Comparison of ENCODE assay signal across 23 cellular contexts in the genomic region with DNA sequence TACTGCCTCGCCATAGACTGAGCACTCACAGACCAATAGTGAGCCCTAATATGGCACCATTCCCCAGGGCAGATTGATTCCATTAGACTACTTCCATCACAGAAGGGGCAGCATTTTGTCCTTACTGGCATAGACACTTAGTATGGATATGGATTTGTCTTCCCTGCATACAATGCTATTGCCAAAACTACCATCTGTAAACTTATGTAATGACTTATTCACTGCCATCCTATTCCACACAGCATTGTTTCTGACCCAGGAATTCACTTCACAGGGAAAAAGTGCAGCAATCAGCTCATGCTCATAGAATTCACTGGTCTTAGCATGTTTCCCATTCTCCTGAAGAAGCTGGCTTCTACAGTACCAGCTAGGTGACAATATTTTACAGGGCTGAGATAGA.
"Had no signal": no experiment of that assay in that cellular context is flagged by ENCODE, and none has a peak within 500 bp of the region (broad histone marks: within the 10 kb centered on the region; RNA-seq: fewer than 3 reads in every experiment).

No MANE protein-coding gene starts in this region.

- H3K27ac ChIP-seq: coronary artery, gastroesophageal sphincter, heart right ventricle had no signal

- H3K36me3 ChIP-seq: gastroesophageal sphincter, heart right ventricle had no signal

- H3K4me3 ChIP-seq: coronary artery, dorsolateral prefrontal cortex, gastroesophageal sphincter, heart right ventricle had no signal

- DNase-seq: activated CD4-positive, alpha-beta memory T cell treated with anti-CD3 and anti-CD28 coated beads for 36 hours; activated CD4-positive, alpha-beta T cell treated with anti-CD3 and anti-CD28 coated beads for 36 hours; activated CD4-positive, alpha-beta T cell treated with anti-CD3 and anti-CD28 coated beads, Interleukin-2, amount 10 ng/mL, durations not matched to agents 24 days and 14 days; activated CD4-positive, CD25-positive, alpha-beta regulatory T cell; activated CD4-positive, CD25-positive, alpha-beta regulatory T cell treated with anti-CD3 and anti-CD28 coated beads, Interleukin-2, amount 50 U/mL, for 72 hours; activated CD8-positive, alpha-beta memory T cell treated with anti-CD3 and anti-CD28 coated beads, Interleukin-2, amount 10 ng/mL, durations not matched to agents 7 days and 5 days; activated CD8-positive, alpha-beta memory T cell treated with anti-CD3 and anti-CD28 coated beads, Interleukin-2, amount 50 U/mL, for 4 hours; activated CD8-positive, alpha-beta T cell treated with anti-CD3 and anti-CD28 coated beads, Interleukin-2, amount 10 ng/mL, durations not matched to agents 7 days and 5 days; activated effector memory CD4-positive, alpha-beta T cell treated with anti-CD3 and anti-CD28 coated beads, Interleukin-2, amount 50 U/mL, for 16 hours; activated naive CD4-positive, alpha-beta T cell treated with anti-CD3 and anti-CD28 coated beads for 36 hours; activated naive CD8-positive, alpha-beta T cell treated with anti-CD3 and anti-CD28 coated beads for 36 hours; activated naive CD8-positive, alpha-beta T cell treated with anti-CD3 and anti-CD28 coated beads, Interleukin-2, amount 50 U/mL, for 24 hours; activated T-cell treated with anti-CD3 and anti-CD28 coated beads, Interleukin-2, amount 50 U/mL, for 1 hour; activated T-cell treated with anti-CD3 and anti-CD28 coated beads, Interleukin-2, amount 50 U/mL, for 48 hours; cerebellar nuclear complex; dorsolateral prefrontal cortex; effector memory CD4-positive, alpha-beta T cell; endodermal cell; heart right ventricle; T-helper 2 cell had no signal

- H3K9me3 ChIP-seq: gastroesophageal sphincter, heart right ventricle had no signal

- ATAC-seq: activated CD4-positive, alpha-beta T cell treated with anti-CD3 and anti-CD28 coated beads for 36 hours; activated CD8-positive, alpha-beta memory T cell treated with anti-CD3 and anti-CD28 coated beads, Interleukin-2, amount 10 ng/mL, durations not matched to agents 7 days and 5 days; activated CD8-positive, alpha-beta T cell treated with anti-CD3 and anti-CD28 coated beads, Interleukin-2, amount 10 ng/mL, durations not matched to agents 7 days and 5 days; activated naive CD8-positive, alpha-beta T cell treated with anti-CD3 and anti-CD28 coated beads, Interleukin-2, amount 50 U/mL, for 24 hours; gastroesophageal sphincter; heart right ventricle had no signal

- H3K27me3 ChIP-seq: dorsolateral prefrontal cortex, gastroesophageal sphincter, heart right ventricle had no signal

- H3K4me1 ChIP-seq: gastroesophageal sphincter, heart right ventricle had no signal

- FAIRE-seq: astrocyte had no signal
